8 cellular contexts compared by ENCODE assay signal in the genomic region with DNA sequence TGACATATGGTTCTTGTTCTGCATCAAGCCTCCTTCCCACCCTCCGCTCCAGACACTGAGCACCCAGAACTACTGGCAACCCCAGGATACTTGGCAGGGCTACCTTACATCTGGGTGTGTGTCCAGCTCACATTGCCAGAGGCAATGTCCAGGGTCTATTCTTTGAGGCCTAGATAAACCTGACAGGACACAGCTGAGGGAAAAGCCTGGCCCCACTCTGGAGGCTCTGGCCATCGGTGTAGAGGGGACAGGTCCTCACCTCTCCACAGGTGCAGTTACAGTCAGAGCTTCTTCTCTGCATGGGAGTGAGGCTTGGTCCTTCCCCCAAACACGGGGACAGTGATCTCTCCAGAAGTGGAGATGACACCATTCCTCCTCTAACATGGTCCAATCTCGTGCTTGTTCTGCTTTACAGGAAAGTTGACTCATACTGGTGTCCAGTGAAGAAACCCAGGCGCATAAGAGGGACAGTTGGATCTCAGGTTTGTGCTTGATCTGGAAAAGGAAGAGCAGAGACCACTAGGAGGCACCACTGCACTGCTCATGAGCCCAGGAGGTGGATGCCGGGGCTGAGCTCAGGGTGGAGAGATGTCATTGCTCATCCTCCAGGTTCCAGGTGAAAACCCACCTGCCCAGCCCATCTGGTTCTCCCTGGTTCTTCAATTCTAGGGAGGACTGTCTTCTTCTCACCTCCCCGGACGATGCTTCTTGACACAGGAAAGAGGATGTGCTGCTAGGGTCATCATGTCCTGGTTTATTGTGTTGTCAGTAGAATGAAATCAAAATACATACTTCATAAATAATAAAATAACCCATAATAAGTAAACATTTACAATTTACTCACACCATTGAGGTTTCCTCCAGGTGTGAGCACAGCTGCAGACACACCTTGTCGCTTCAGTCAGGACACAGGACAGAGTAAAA. TPM values are rescaled to one million over a fixed set of nuclear protein-coding genes. Genes with fewer than 3 reads are reported as not detected.
A peak's percentile ranks its signal among the peaks of the same experiment; 100 is the strongest.
DNase-seq lines count a peak whose midpoint lies in the region; ATAC-seq and TF ChIP-seq lines count a peak whose summit lies in the region.

No MANE protein-coding gene starts in this region.

- no peak overlapping the region for H3K27ac ChIP-seq in C4-2B
- no peak overlapping the region for H3K27ac ChIP-seq in GM23248
- H3K27ac ChIP-seq in substantia nigra (ENCODE audit: low read depth, low read length, poor library complexity, severe bottlenecking) = no peak overlapping the region

- H3F3A ChIP-seq in GM23248 (ENCODE audit: insufficient read depth) = no peaks in the 10 kb centered on the region

- no peaks in the 10 kb centered on the region for H3K4me1 ChIP-seq in GM23248 (ENCODE audit: insufficient read depth)

- no peaks in the 10 kb centered on the region for H3K9me2 ChIP-seq in GM23248 (ENCODE audit: insufficient read depth)

- no peaks in the 10 kb centered on the region for H4K20me1 ChIP-seq in GM23248 (ENCODE audit: insufficient read depth)

- no peak overlapping the region for H2AFZ ChIP-seq in GM23248

- H3K36me3 ChIP-seq in GM23248 (ENCODE audit: low read depth) = no peaks in the 10 kb centered on the region

- WGBS in GM23248 (ENCODE audit: low coverage in 1 of 2, low lambda C conversion rate in 2 of 2, missing lambda C conversion rate in 2 of 2), 2 experiments = 52 to 53% methylated on average over 9 of the region's 9 CpGs

- H3K27me3 ChIP-seq in GM23248 (replicated peaks; ENCODE audit: insufficient read depth) = no peaks in the 10 kb centered on the region

- H3K4me3 ChIP-seq in GM23248 (no peak overlapping the region), epithelial cell of esophagus (ENCODE audit: low read length) (no peak overlapping the region)

- H3K4me3 Mint-ChIP-seq in naive B cell = no peak overlapping the region

- H3K9ac ChIP-seq in GM23248 = no peak overlapping the region

- peak; percentile 83 for TF ChIP-seq CTCF in C4-2B (conservative IDR thresholded peaks at IDR 0.05)
- TF ChIP-seq CTCF in epithelial cell of esophagus (IDR thresholded peaks at IDR 0.05; ENCODE audit: insufficient read depth, low read depth, low read length, missing control alignments) = peak; percentile 94

- H3K79me2 ChIP-seq in GM23248 (ENCODE audit: insufficient read depth) = no peaks in the 10 kb centered on the region

- no peaks in the 10 kb centered on the region for H3K36me3 Mint-ChIP-seq in naive B cell

- no peaks in the 10 kb centered on the region for H3K9me3 ChIP-seq in GM23248 (ENCODE audit: low read depth)

- H3K4me2 ChIP-seq in GM23248 (ENCODE audit: unreplicated experiment) = no peak overlapping the region

- peaks cover 7 to 10% (median 8%) of the 10 kb centered on the region in 3 donors for H3K4me1 Mint-ChIP-seq in naive B cell

- H3K27me3 Mint-ChIP-seq in naive B cell = no peaks in the 10 kb centered on the region

- H3K27ac Mint-ChIP-seq in naive B cell = no peak overlapping the region

- H3K9me3 Mint-ChIP-seq in naive B cell = no peaks in the 10 kb centered on the region

- ATAC-seq in naive B cell (ENCODE audit: low read depth in 2 of 2) = peak; percentile 78 to 94
- no peak for ATAC-seq in HG03520 (IDR thresholded peaks at IDR 0.05; ENCODE audit: unreplicated experiment)

- peak; percentile 83 for DNase-seq in GM23248
- DNase-seq in NOMO-1 treated with DMSO at 0.1 percent for 48 hours (lab: John Stamatoyannopoulos, UW; ENCODE audit: unreplicated experiment) = peak; percentile 44
- peak; percentile 45 for DNase-seq in activated CD8-positive, alpha-beta memory T cell treated with anti-CD3 and anti-CD28 coated beads, Interleukin-2, amount 50 U/mL, for 1 hour (ENCODE audit: extremely low read depth)
- DNase-seq in epithelial cell of esophagus (ENCODE audit: low read depth) = peak; percentile 86
- DNase-seq in naive B cell = peak; percentile 62
- peak in 31 of 49 donors; percentile 3 to 62 (median 33) for DNase-seq in substantia nigra (lab: John Stamatoyannopoulos, UW)

- in situ Hi-C loops in GM23248 (cut with MboI) = loop anchor here (5.0 to 25.0 kb wide), 2 partner anchors 99 to 274 kb away; no protein-coding TSS in a partner anchor

RNA-seq across cellular contexts. Expression of a gene that starts 14.7 kb away (rescaled TPM):
- total RNA-seq in GM23248 (2014; rRNA removed; shearing (Covaris generic)) = 0.13 and 0.43 TPM in 2 replicates
- polyA plus RNA-seq in GM23248 (2016; fragmentation: Nextera tagmentation; extraction: Ambion mirVana) = 0.37 and 0.93 TPM in 2 replicates
- 100 to 1,000 TPM; 212 to 354 (median 251) TPM for polyA plus RNA-seq in naive B cell (ENCODE audit: low read depth in 6 of 6)

RNA-seq across cellular contexts. Expression of a gene that starts 57.0 kb away (rescaled TPM):
- total RNA-seq in GM23248 (2014; rRNA removed; shearing (Covaris generic)) = not detected in 2 replicates
- not detected in 2 replicates for polyA plus RNA-seq in GM23248 (2016; fragmentation: Nextera tagmentation; extraction: Ambion mirVana)
- 1 to 10 TPM in 3 of 6 donors, not detected in 3; 1.8 to 3.1 (median 2.5) TPM for polyA plus RNA-seq in naive B cell (ENCODE audit: low read depth in 6 of 6)

Comparison
In these comparisons a context has a peak if more than half of its experiments do, and no peak if none do; other contexts are left out.
1. DNase-seq: peak in every context shown above with its lines; median percentile 86 in epithelial cell of esophagus; 83 in GM23248; 62 in naive B cell; 45 in activated CD8-positive, alpha-beta memory T cell treated with anti-CD3 and anti-CD28 coated beads, Interleukin-2, amount 50 U/mL, for 1 hour; 44 in NOMO-1 treated with DMSO at 0.1 percent for 48 hours; 33 in substantia nigra.
2. RNA of a gene that starts 14.7 kb away (polyA plus RNA-seq): 212 to 354 TPM in naive B cell; 0.37 to 0.93 TPM in GM23248; every median in the first group is over 100 times any median in the second.